ENCODE assay signal across 13 cellular contexts in genomic region chr17:77478281-77478680, GRCh38.
DNase-seq lines count a peak whose midpoint lies in the region; ATAC-seq and TF ChIP-seq lines count a peak whose summit lies in the region.
"Had no signal": no experiment of that assay in that cellular context is flagged by ENCODE, and none has a peak within 500 bp of the region (broad histone marks: within the 10 kb centered on the region; RNA-seq: fewer than 3 reads in every experiment).

No MANE protein-coding gene starts in this region.

- H3K79me2 ChIP-seq in OCI-LY7 (ENCODE audit: insufficient read depth, low read depth, low read length): peaks cover 88% of the 10 kb centered on the region

- BruUV-seq in OCI-LY7 (replicated peaks; lab: Mats Ljungman, UMichigan): no TSS peak

- intact Hi-C loops in OCI-LY7 (cut with micrococcal nuclease; ENCODE audit: unreplicated experiment): loop anchor here (2.0 to 10.0 kb wide), 3 partner anchors 13 to 393 kb away; no protein-coding TSS in a partner anchor

- no peak for TF ChIP-seq CTCF in AG10803 (conservative IDR thresholded peaks at IDR 0.05; ENCODE audit: low read length)
- no peak for TF ChIP-seq CTCF in OCI-LY7 (conservative IDR thresholded peaks at IDR 0.05; ENCODE audit: low read length)
- TF ChIP-seq CTCF in progenitor cell of endocrine pancreas (IDR thresholded peaks at IDR 0.05; ENCODE audit: unreplicated experiment): no peak
- no peak for TF ChIP-seq CTCF in mesothelial cell of epicardium (IDR thresholded peaks at IDR 0.05; ENCODE audit: unreplicated experiment)

- no peak overlapping the region for H3K4me3 ChIP-seq in AG10803 (ENCODE audit: low read length)
- H3K4me3 ChIP-seq in OCI-LY7 (ENCODE audit: low read depth, low read length, poor library complexity, severe bottlenecking): no peak overlapping the region

- H3K9me3 Mint-ChIP-seq in effector memory CD8-positive, alpha-beta T cell: no peaks in the 10 kb centered on the region
- no peaks in the 10 kb centered on the region for H3K9me3 Mint-ChIP-seq in progenitor cell of endocrine pancreas (ENCODE audit: low read depth)
- H3K9me3 Mint-ChIP-seq in mesothelial cell of epicardium: no peaks in the 10 kb centered on the region

- H2AFZ ChIP-seq in OCI-LY7 (ENCODE audit: low read length): no peak overlapping the region

- peaks cover 70% of the 10 kb centered on the region for H3K4me1 ChIP-seq in OCI-LY7 (ENCODE audit: insufficient read depth, low read length, poor library complexity, severe bottlenecking)

- peaks cover 52% of the 10 kb centered on the region for H3K36me3 Mint-ChIP-seq in effector memory CD8-positive, alpha-beta T cell (ENCODE audit: insufficient read depth)
- H3K36me3 Mint-ChIP-seq in progenitor cell of endocrine pancreas (ENCODE audit: insufficient read depth) (peaks cover 2% of the 10 kb centered on the region), mesothelial cell of epicardium (peaks cover 6% of the 10 kb centered on the region)

- H3K27me3 Mint-ChIP-seq in effector memory CD8-positive, alpha-beta T cell: no peaks in the 10 kb centered on the region
- no peaks in the 10 kb centered on the region for H3K27me3 Mint-ChIP-seq in progenitor cell of endocrine pancreas
- H3K27me3 Mint-ChIP-seq in mesothelial cell of epicardium (ENCODE audit: low read depth): no peaks in the 10 kb centered on the region

- H3K4me1 Mint-ChIP-seq in effector memory CD8-positive, alpha-beta T cell (ENCODE audit: low read depth in 2 of 2): peaks cover 62 to 65% of the 10 kb centered on the region in 2 donors
- H3K4me1 Mint-ChIP-seq in progenitor cell of endocrine pancreas (ENCODE audit: low read depth): peaks cover 33% of the 10 kb centered on the region
- H3K4me1 Mint-ChIP-seq in mesothelial cell of epicardium: peaks cover 72% of the 10 kb centered on the region

- CTCF ChIA-PET in OCI-LY7 (lab: Charles Lee; ENCODE audit: unreplicated experiment): interaction anchor here (1.0 kb wide), 1 partner anchor 12 kb away, joined by 3 read pairs; no protein-coding TSS in a partner anchor

- H3K36me3 ChIP-seq in OCI-LY7 (ENCODE audit: insufficient read depth, low read length): peaks cover 86% of the 10 kb centered on the region

- no peaks in the 10 kb centered on the region for H4K20me1 ChIP-seq in OCI-LY7 (ENCODE audit: insufficient read depth, low read length)

- no peaks in the 10 kb centered on the region for H3K9me2 ChIP-seq in OCI-LY7 (ENCODE audit: insufficient read depth, low read length)

- H3K27ac ChIP-seq in OCI-LY7 (ENCODE audit: low read depth, low read length, poor library complexity, severe bottlenecking): peak overlapping the region; percentile 91

- peak overlapping the region; percentile 64 to 81 for H3K27ac Mint-ChIP-seq in effector memory CD8-positive, alpha-beta T cell
- peak overlapping the region; percentile 33 for H3K27ac Mint-ChIP-seq in progenitor cell of endocrine pancreas
- H3K27ac Mint-ChIP-seq in mesothelial cell of epicardium: no peak overlapping the region

- H3K4me3 Mint-ChIP-seq in effector memory CD8-positive, alpha-beta T cell: no peak overlapping the region
- H3K4me3 Mint-ChIP-seq in progenitor cell of endocrine pancreas (ENCODE audit: low read depth) (no peak overlapping the region), mesothelial cell of epicardium (no peak overlapping the region)

- ATAC-seq in effector memory CD8-positive, alpha-beta T cell (replicated peaks): no peak
- no peak for ATAC-seq in HG02642 (IDR thresholded peaks at IDR 0.05; ENCODE audit: poor library complexity, unreplicated experiment)

- peak overlapping the region; percentile 82; the same call in 1 of the 2 replicates for H3K4me2 ChIP-seq in OCI-LY7 (ENCODE audit: low read length)

- no peaks in the 10 kb centered on the region for H3K9me3 ChIP-seq in OCI-LY7 (ENCODE audit: low read length)
- H3K9me3 ChIP-seq: heart left ventricle, left ventricle myocardium inferior had no signal

- DNase-seq in AG10803 (ENCODE audit: low read depth) (peak; percentile 46), OCI-LY7 (ENCODE audit: low spot score) (no peak), progenitor cell of endocrine pancreas (ENCODE audit: low spot score, unreplicated experiment) (no peak), occipital lobe (lab: John Stamatoyannopoulos, UW) (no peak), amniotic stem cell (lab: John Stamatoyannopoulos, UW) (no peak), mesothelial cell of epicardium (ENCODE audit: low spot score in 2 of 2, unreplicated experiment in 2 of 2) (no peak)
- DNase-seq in effector memory CD8-positive, alpha-beta T cell: no peak
- DNase-seq: activated CD4-positive, alpha-beta T cell treated with anti-CD3 and anti-CD28 coated beads for 48 hours; activated T-cell treated with anti-CD3 and anti-CD28 coated beads, Interleukin-2, amount 50 U/mL, for 48 hours; heart left ventricle; left ventricle myocardium inferior; NCI-H2227 treated with DMSO at 0.1 percent for 48 hours had no signal

- POLR2A ChIA-PET in OCI-LY7 (lab: Charles Lee): interaction anchor here (0.7 to 2.5 kb wide), 5 partner anchors 16 to 1094 kb away, joined by 3 to 10 read pairs (median 3); partner anchors contain the start of gene SPHK1
